ENCODE assay signal across 8 cellular contexts in the genomic region with DNA sequence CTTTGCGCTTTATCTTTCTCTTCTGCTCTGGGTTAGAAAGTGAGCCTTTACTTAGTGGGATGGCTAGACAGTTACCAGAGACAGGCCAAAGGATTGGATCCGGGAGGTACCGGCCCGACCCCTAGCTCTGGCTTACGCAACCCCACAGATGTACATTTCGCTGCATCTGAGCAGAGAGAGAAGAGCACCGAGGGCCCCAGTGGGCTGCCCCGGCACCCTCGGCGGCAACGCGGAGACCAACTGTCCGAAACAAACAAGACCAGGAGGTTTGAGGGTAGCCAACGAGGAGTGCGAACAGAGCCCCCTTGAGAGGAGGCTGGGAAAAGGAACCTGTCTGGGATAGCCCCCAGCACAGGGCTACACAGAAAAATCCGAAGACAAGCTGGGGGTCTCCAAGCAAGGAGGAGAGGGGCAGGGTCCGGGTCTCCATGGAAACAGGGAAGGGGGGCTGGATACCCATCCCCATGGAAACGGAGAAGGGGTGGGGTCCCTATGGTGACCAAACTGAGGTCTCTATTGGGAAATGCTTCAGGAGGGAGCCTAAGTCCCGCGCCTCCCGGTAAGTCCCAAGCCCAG. TPM values are rescaled to one million over a fixed set of nuclear protein-coding genes. Genes with fewer than 3 reads are reported as not detected.
DNase-seq lines count a peak whose midpoint lies in the region; ATAC-seq lines count a peak whose summit lies in the region.

No MANE protein-coding gene starts in this region.

- peaks cover 14% of the 10 kb centered on the region for H3K4me1 ChIP-seq in rectal smooth muscle tissue (ENCODE audit: control insufficient read depth, insufficient read depth, low read length)

- H3K27ac ChIP-seq in rectal smooth muscle tissue (ENCODE audit: low read depth, low read length), result peak overlapping the region; percentile 67

- H3K4me1 Mint-ChIP-seq in activated CD4-positive, alpha-beta memory T cell treated with anti-CD3 and anti-CD28 coated beads, Interleukin-2, amount 10 ng/mL, durations not matched to agents 7 days and 5 days, result peaks cover 47% of the 10 kb centered on the region

- DNase-seq in stimulated activated CD4-positive, alpha-beta T cell treated with anti-CD3 and anti-CD28 coated beads, Interleukin-1b, Interleukin-23, amount 100 ng/mL, for 48 hours, result peak; percentile 5
- DNase-seq in stimulated activated CD4-positive, alpha-beta T cell treated with anti-CD3 and anti-CD28 coated beads, Interleukin-4, amount 100 ng/mL, for 24 hours, result no peak
- no peak for DNase-seq in activated CD4-positive, alpha-beta memory T cell treated with anti-CD3 and anti-CD28 coated beads, Interleukin-2, amount 10 ng/mL, durations not matched to agents 7 days and 5 days
- DNase-seq in glomerular visceral epithelial cell (ENCODE audit: extremely low spot score), result peak; percentile 25
- no peak for DNase-seq in DMS79 (lab: John Stamatoyannopoulos, UW)
- no peak for DNase-seq in H4 (ENCODE audit: low spot score)

- peak overlapping the region; percentile 99 for H3K27ac Mint-ChIP-seq in activated CD4-positive, alpha-beta memory T cell treated with anti-CD3 and anti-CD28 coated beads, Interleukin-2, amount 10 ng/mL, durations not matched to agents 7 days and 5 days

- no peaks in the 10 kb centered on the region for H3K27me3 ChIP-seq in rectal smooth muscle tissue (ENCODE audit: control insufficient read depth, insufficient read depth, low read length)

- POLR2A ChIA-PET in activated CD4-positive, alpha-beta memory T cell treated with anti-CD3 and anti-CD28 coated beads, Interleukin-2, amount 10 ng/mL, durations not matched to agents 7 days and 5 days (lab: Charles Lee), result interaction anchor here (0.8 to 3.0 kb wide), 17 partner anchors 8 to 385 kb away, joined by 3 to 43 read pairs (median 3); a partner anchor contains a TSS

- H3K27me3 Mint-ChIP-seq in activated CD4-positive, alpha-beta memory T cell treated with anti-CD3 and anti-CD28 coated beads, Interleukin-2, amount 10 ng/mL, durations not matched to agents 7 days and 5 days, result no peaks in the 10 kb centered on the region

- peaks cover under 1% of the 10 kb centered on the region for H3K36me3 ChIP-seq in rectal smooth muscle tissue (ENCODE audit: control insufficient read depth, insufficient read depth, low read length)

- peaks cover 26% of the 10 kb centered on the region for H3K36me3 Mint-ChIP-seq in activated CD4-positive, alpha-beta memory T cell treated with anti-CD3 and anti-CD28 coated beads, Interleukin-2, amount 10 ng/mL, durations not matched to agents 7 days and 5 days (ENCODE audit: low read depth)

- ATAC-seq in HG03354 (IDR thresholded peaks at IDR 0.05; ENCODE audit: poor library complexity, severe bottlenecking, unreplicated experiment), result peak; percentile 34

- H3K4me3 Mint-ChIP-seq in activated CD4-positive, alpha-beta memory T cell treated with anti-CD3 and anti-CD28 coated beads, Interleukin-2, amount 10 ng/mL, durations not matched to agents 7 days and 5 days, result peak overlapping the region; percentile 100

- H3K9me3 Mint-ChIP-seq in activated CD4-positive, alpha-beta memory T cell treated with anti-CD3 and anti-CD28 coated beads, Interleukin-2, amount 10 ng/mL, durations not matched to agents 7 days and 5 days, result no peaks in the 10 kb centered on the region

- peak overlapping the region; percentile 85 for H3K4me3 ChIP-seq in rectal smooth muscle tissue (ENCODE audit: low read length)

- CTCF ChIA-PET in activated CD4-positive, alpha-beta memory T cell treated with anti-CD3 and anti-CD28 coated beads, Interleukin-2, amount 10 ng/mL, durations not matched to agents 7 days and 5 days (lab: Charles Lee), result interaction anchor here (0.8 to 4.9 kb wide), 33 partner anchors 8 to 380 kb away, joined by 3 to 37 read pairs (median 5); a partner anchor contains a TSS

- peak overlapping the region; percentile 74 for H3K9ac ChIP-seq in rectal smooth muscle tissue (ENCODE audit: low read length)

RNA-seq across cellular contexts. Expression of a gene that starts 0.4 kb away (rescaled TPM):
- total RNA-seq in activated CD4-positive, alpha-beta memory T cell treated with anti-CD3 and anti-CD28 coated beads, Interleukin-2, amount 10 ng/mL, durations not matched to agents 7 days and 5 days, result 10 to 100 TPM; 27.5 to 28.8 TPM
- total RNA-seq in H4 (2014; rRNA removed; shearing (Covaris generic)), result 2.0 TPM in 2 replicates

RNA-seq across cellular contexts. Expression of a gene that starts 51.0 kb away (rescaled TPM):
- 10 to 100 TPM; 16.4 to 16.8 TPM for total RNA-seq in activated CD4-positive, alpha-beta memory T cell treated with anti-CD3 and anti-CD28 coated beads, Interleukin-2, amount 10 ng/mL, durations not matched to agents 7 days and 5 days
- 29.2 and 32.7 TPM in 2 replicates for total RNA-seq in H4 (2014; rRNA removed; shearing (Covaris generic))

RNA-seq across cellular contexts. Expression of a gene that starts 51.4 kb away (rescaled TPM):
- total RNA-seq in activated CD4-positive, alpha-beta memory T cell treated with anti-CD3 and anti-CD28 coated beads, Interleukin-2, amount 10 ng/mL, durations not matched to agents 7 days and 5 days, result 10 to 100 TPM; 17.3 to 18.3 TPM
- 27.2 and 42.2 TPM in 2 replicates for total RNA-seq in H4 (2014; rRNA removed; shearing (Covaris generic))

Comparison
In these comparisons a context has a peak if more than half of its experiments do, and no peak if none do; other contexts are left out.
1. DNase-seq: peak in stimulated activated CD4-positive, alpha-beta T cell treated with anti-CD3 and anti-CD28 coated beads, Interleukin-1b, Interleukin-23, amount 100 ng/mL, for 48 hours (single experiment) and glomerular visceral epithelial cell (single experiment); none in stimulated activated CD4-positive, alpha-beta T cell treated with anti-CD3 and anti-CD28 coated beads, Interleukin-4, amount 100 ng/mL, for 24 hours (single experiment), activated CD4-positive, alpha-beta memory T cell treated with anti-CD3 and anti-CD28 coated beads, Interleukin-2, amount 10 ng/mL, durations not matched to agents 7 days and 5 days (single experiment), DMS79 (single experiment) and H4 (single experiment).